ENCODE assay signal across 26 cellular contexts in genomic region chr5:351911-352225, GRCh38.
"Had no signal": no experiment of that assay in that cellular context is flagged by ENCODE, and none has a peak within 500 bp of the region (broad histone marks: within the 10 kb centered on the region; RNA-seq: fewer than 3 reads in every experiment).

No MANE protein-coding gene starts in this region.

- H3K4me3 Mint-ChIP-seq: activated B cell treated with CpG ODN at 0.5 μM for 24 hours; activated CD8-positive, alpha-beta T cell treated with anti-CD3 and anti-CD28 coated beads for 36 hours; activated naive CD4-positive, alpha-beta T cell treated with anti-CD3 and anti-CD28 coated beads, Interleukin-2, amount 50 U/mL, for 24 hours; activated T-cell treated with anti-CD3 and anti-CD28 coated beads, Interleukin-2, amount 50 U/mL, for 24 hours; activated T-helper 1 cell treated with anti-CD3 and anti-CD28 coated beads, Interleukin-12 subunit alpha, Interleukin-12 subunit beta, Interleukin-2, Interleukin-4 antibody, amounts not matched to agents 30 ng/mL and 10 ng/mL and 1 ng/mL, durations not matched to agents 14 hours and 24 hours and 36 hours; T-cell had no signal

- H3K4me3 ChIP-seq: breast epithelium, SK-N-MC had no signal

- H3K27me3 ChIP-seq: breast epithelium had no signal

- H3K9me3 Mint-ChIP-seq: activated B cell treated with CpG ODN at 0.5 μM for 24 hours; activated CD8-positive, alpha-beta T cell treated with anti-CD3 and anti-CD28 coated beads for 36 hours; activated naive CD4-positive, alpha-beta T cell treated with anti-CD3 and anti-CD28 coated beads, Interleukin-2, amount 50 U/mL, for 24 hours; activated T-cell treated with anti-CD3 and anti-CD28 coated beads, Interleukin-2, amount 50 U/mL, for 24 hours; T-cell had no signal

- H3K4me1 ChIP-seq: breast epithelium had no signal

- H3K27ac Mint-ChIP-seq: activated B cell treated with CpG ODN at 0.5 μM for 24 hours; activated CD8-positive, alpha-beta T cell treated with anti-CD3 and anti-CD28 coated beads for 36 hours; activated naive CD4-positive, alpha-beta T cell treated with anti-CD3 and anti-CD28 coated beads, Interleukin-2, amount 50 U/mL, for 24 hours; activated T-cell treated with anti-CD3 and anti-CD28 coated beads, Interleukin-2, amount 50 U/mL, for 24 hours; activated T-helper 1 cell treated with anti-CD3 and anti-CD28 coated beads, Interleukin-12 subunit alpha, Interleukin-12 subunit beta, Interleukin-2, Interleukin-4 antibody, amounts not matched to agents 30 ng/mL and 10 ng/mL and 1 ng/mL, durations not matched to agents 14 hours and 24 hours and 36 hours; T-cell had no signal

- H3K9me3 ChIP-seq: breast epithelium had no signal

- H3K27ac ChIP-seq: breast epithelium, SK-N-MC had no signal

- H3K36me3 Mint-ChIP-seq: T-cell had no signal

- H3K4me1 Mint-ChIP-seq: activated naive CD4-positive, alpha-beta T cell treated with anti-CD3 and anti-CD28 coated beads, Interleukin-2, amount 50 U/mL, for 24 hours had no signal

- DNase-seq: activated B cell treated with CpG ODN at 0.5 μM for 24 hours; activated CD4-positive, alpha-beta T cell treated with anti-CD3 and anti-CD28 coated beads for 1 hour; activated CD4-positive, alpha-beta T cell treated with anti-CD3 and anti-CD28 coated beads, Interleukin-2, amount 50 U/mL, for 1 hour; activated CD8-positive, alpha-beta T cell treated with anti-CD3 and anti-CD28 coated beads for 36 hours; activated effector memory CD4-positive, alpha-beta T cell treated with Interleukin-2 at 50 U/mL for 16 hours; activated naive CD4-positive, alpha-beta T cell; activated T-cell treated with anti-CD3 and anti-CD28 coated beads, Interleukin-2, amount 50 U/mL, for 24 hours; aorta; caudate nucleus; Kasumi-1; NCI-H1092; NCI-H1417 treated with DMSO at 0.1 percent for 48 hours; NCI-H1694 treated with DMSO at 0.1 percent for 48 hours; NCI-H2029 treated with DMSO at 0.1 percent for 48 hours; NCI-H345; NCI-H510A; NCI-H526 treated with DMSO at 0.1 percent for 48 hours; NCI-H82; RPMI8226; T-cell; T1000 had no signal

- ATAC-seq: activated CD8-positive, alpha-beta T cell treated with anti-CD3 and anti-CD28 coated beads for 36 hours; Right ventricle myocardium inferior; T-cell had no signal

- H3K36me3 ChIP-seq: breast epithelium had no signal
